Comparison of ENCODE assay signal across 9 cellular contexts in genomic region chr6:85360794-85361642, GRCh38.
DNase-seq lines count a peak whose midpoint lies in the region; ATAC-seq and TF ChIP-seq lines count a peak whose summit lies in the region.
"Had no signal": no experiment of that assay in that cellular context is flagged by ENCODE, and none has a peak within 500 bp of the region (broad histone marks: within the 10 kb centered on the region; RNA-seq: fewer than 3 reads in every experiment).

No MANE protein-coding gene starts in this region.

- no peak for TF ChIP-seq POLR2A in erythroblast (IDR thresholded peaks at IDR 0.05; ENCODE audit: low read length)

- no peaks in the 10 kb centered on the region for H3K9me3 Mint-ChIP-seq in chondrocyte (ENCODE audit: low read depth)

- no peak for TF ChIP-seq CTCF in chondrocyte (IDR thresholded peaks at IDR 0.05)
- no peak for TF ChIP-seq CTCF in omental fat pad (IDR thresholded peaks at IDR 0.05)

- DNase-seq in GM04503 (ENCODE audit: low read depth): peak; percentile 91
- DNase-seq in HT1080 (ENCODE audit: low read depth): peak; percentile 98
- no peak for DNase-seq in chondrocyte (ENCODE audit: low spot score)
- no peak for DNase-seq in omental fat pad (ENCODE audit: low spot score)
- no peak for DNase-seq in SKM-1 treated with dmso at 0.1 percent for 144 hours (lab: John Stamatoyannopoulos, UW; ENCODE audit: unreplicated experiment)
- DNase-seq in NCI-H1048 (lab: John Stamatoyannopoulos, UW): no peak
- DNase-seq in NOMO-1 treated with dmso at 0.1 percent for 144 hours (lab: John Stamatoyannopoulos, UW; ENCODE audit: unreplicated experiment): no peak
- no peak for DNase-seq in erythroblast (lab: John Stamatoyannopoulos, UW)
- DNase-seq: NCI-H510A had no signal

- H3K27me3 Mint-ChIP-seq in chondrocyte (ENCODE audit: low read depth): no peaks in the 10 kb centered on the region

- no peaks in the 10 kb centered on the region for H3K36me3 Mint-ChIP-seq in chondrocyte (ENCODE audit: low read depth)

- H3K27ac Mint-ChIP-seq in chondrocyte (ENCODE audit: unreplicated experiment): peak overlapping the region; percentile 88

- ATAC-seq in omental fat pad (ENCODE audit: low FRiP score): peak; percentile 90

- no peak overlapping the region for H3K4me3 Mint-ChIP-seq in chondrocyte (ENCODE audit: unreplicated experiment)

- H3K4me1 Mint-ChIP-seq in chondrocyte (ENCODE audit: low read depth): peaks cover 36% of the 10 kb centered on the region

Comparison
In these comparisons a context has a peak if more than half of its experiments do, and no peak if none do; other contexts are left out.
1. DNase-seq: peak in GM04503 (single experiment) and HT1080 (single experiment); none in chondrocyte (single experiment), omental fat pad (single experiment), SKM-1 treated with dmso at 0.1 percent for 144 hours (single experiment), NCI-H1048 (single experiment), NOMO-1 treated with dmso at 0.1 percent for 144 hours (single experiment) and erythroblast (0 of 2).